17 cellular contexts compared by ENCODE assay signal in genomic region chr6:1385129-1386042, GRCh38. TPM values are rescaled to one million over a fixed set of nuclear protein-coding genes. Genes with fewer than 3 reads are reported as not detected.
DNase-seq lines count a peak whose midpoint lies in the region; ATAC-seq and TF ChIP-seq lines count a peak whose summit lies in the region.
"Had no signal": no experiment of that assay in that cellular context is flagged by ENCODE, and none has a peak within 500 bp of the region (broad histone marks: within the 10 kb centered on the region; RNA-seq: fewer than 3 reads in every experiment).

No MANE protein-coding gene starts in this region.

- no peak for TF ChIP-seq POLR2A in sigmoid colon (IDR thresholded peaks at IDR 0.05)

- no peaks in the 10 kb centered on the region for H3K36me3 Mint-ChIP-seq in activated CD4-positive, alpha-beta T cell treated with anti-CD3 and anti-CD28 coated beads, Interleukin-2, amount 10 ng/mL, durations not matched to agents 24 days and 14 days (ENCODE audit: low read depth)
- no peaks in the 10 kb centered on the region for H3K36me3 Mint-ChIP-seq in activated T-helper 17 cell treated with anti-CD3 and anti-CD28 coated beads, Interleukin-2, amount 50 U/mL, for 72 hours (ENCODE audit: low read depth)
- H3K36me3 Mint-ChIP-seq in Caco-2 (ENCODE audit: insufficient read depth, unreplicated experiment) = no peaks in the 10 kb centered on the region
- H3K36me3 Mint-ChIP-seq: CD8-positive, alpha-beta memory T cell; T-cell had no signal

- H3K27me3 ChIP-seq in sigmoid colon (peaks cover 29 to 90% (median 50%) of the 10 kb centered on the region in 3 donors), Caco-2 (replicated peaks; ENCODE audit: control insufficient read depth, insufficient read depth, low read length) (0 out of 2 replicates have a peak, but pooled peaks cover 1% of the 10 kb centered on the region)

- H3K4me1 Mint-ChIP-seq in activated CD4-positive, alpha-beta T cell treated with anti-CD3 and anti-CD28 coated beads, Interleukin-2, amount 10 ng/mL, durations not matched to agents 24 days and 14 days = peaks cover 22% of the 10 kb centered on the region
- peaks cover 15% of the 10 kb centered on the region for H3K4me1 Mint-ChIP-seq in activated T-helper 17 cell treated with anti-CD3 and anti-CD28 coated beads, Interleukin-2, amount 50 U/mL, for 72 hours
- no peaks in the 10 kb centered on the region for H3K4me1 Mint-ChIP-seq in Caco-2 (ENCODE audit: low read depth, unreplicated experiment)

- CTCF ChIA-PET in Caco-2 (lab: Charles Lee) = interaction anchor here (1.2 kb wide), 1 partner anchor 12 kb away, joined by 5 read pairs; no protein-coding TSS in a partner anchor

- H3K9me3 ChIP-seq in sigmoid colon = no peaks in the 10 kb centered on the region
- no peaks in the 10 kb centered on the region for H3K9me3 ChIP-seq in Caco-2
- H3K9me3 ChIP-seq: ascending aorta had no signal

- peak overlapping the region in 3 of 4 donors; percentile 21 to 32 (median 30) for H3K4me3 ChIP-seq in sigmoid colon
- H3K4me3 ChIP-seq in Caco-2 (ENCODE audit: low read depth, low read length) = no peak overlapping the region
- H3K4me3 ChIP-seq: ascending aorta had no signal

- intact Hi-C loops in activated CD4-positive, alpha-beta T cell treated with anti-CD3 and anti-CD28 coated beads, Interleukin-2, amount 10 ng/mL, durations not matched to agents 24 days and 14 days (cut with micrococcal nuclease) = loop anchor here (2.0 to 10.0 kb wide), 2 partner anchors 71 to 1839 kb away; partner anchors contain the start of gene TUBB2B
- intact Hi-C loops in sigmoid colon (cut with DNase I) = loop anchor here (5.0 to 10.0 kb wide), 4 partner anchors 673 to 1051 kb away; partner anchors contain the start of gene EXOC2
- intact Hi-C loops in Caco-2 (cut with micrococcal nuclease; ENCODE audit: unreplicated experiment) = no loop called here

- TF ChIP-seq CTCF in sigmoid colon (IDR thresholded peaks at IDR 0.05) = no peak
- no peak for TF ChIP-seq CTCF in Caco-2 (IDR thresholded peaks at IDR 0.05; ENCODE audit: insufficient read depth in 1 of 2, low read depth in 1 of 2, low read length in 1 of 2, severe bottlenecking in 1 of 2, unreplicated experiment in 1 of 2)

- POLR2A ChIA-PET in Caco-2 (lab: Charles Lee) = no interaction called here

- no peak for DNase-seq in activated CD4-positive, alpha-beta T cell treated with anti-CD3 and anti-CD28 coated beads, Interleukin-2, amount 10 ng/mL, durations not matched to agents 24 days and 14 days
- no peak for DNase-seq in activated CD4-positive, alpha-beta T cell treated with anti-CD3 and anti-CD28 coated beads, Interleukin-2, amount 50 U/mL, for 4 hours
- DNase-seq in islet precursor cell = peak; percentile 53
- DNase-seq in sigmoid colon = no peak
- no peak for DNase-seq in dermis blood vessel endothelial cell
- DNase-seq in NCI-H2081 treated with DMSO at 0.1 percent for 48 hours (lab: John Stamatoyannopoulos, UW) = no peak
- no peak for DNase-seq in Caco-2
- DNase-seq: activated CD4-positive, alpha-beta T cell treated with anti-CD3 and anti-CD28 coated beads for 1 hour; CD8-positive, alpha-beta memory T cell; NCI-H1930; stimulated activated CD4-positive, alpha-beta T cell treated with anti-CD3 and anti-CD28 coated beads, Interleukin-2, amount 100 ng/mL, for 24 hours; T-cell had no signal

- H3K4me3 Mint-ChIP-seq in activated CD4-positive, alpha-beta T cell treated with anti-CD3 and anti-CD28 coated beads, Interleukin-2, amount 10 ng/mL, durations not matched to agents 24 days and 14 days = no peak overlapping the region
- peak overlapping the region; percentile 26 for H3K4me3 Mint-ChIP-seq in activated T-helper 17 cell treated with anti-CD3 and anti-CD28 coated beads, Interleukin-2, amount 50 U/mL, for 72 hours
- H3K4me3 Mint-ChIP-seq in Caco-2 (ENCODE audit: unreplicated experiment) = no peak overlapping the region

- no peak for TF ChIP-seq EP300 in sigmoid colon (IDR thresholded peaks at IDR 0.05)

- H3K27ac Mint-ChIP-seq in activated CD4-positive, alpha-beta T cell treated with anti-CD3 and anti-CD28 coated beads, Interleukin-2, amount 10 ng/mL, durations not matched to agents 24 days and 14 days = peak overlapping the region; percentile 65
- H3K27ac Mint-ChIP-seq in activated T-helper 17 cell treated with anti-CD3 and anti-CD28 coated beads, Interleukin-2, amount 50 U/mL, for 72 hours = no peak overlapping the region
- H3K27ac Mint-ChIP-seq in Caco-2 (ENCODE audit: unreplicated experiment) = no peak overlapping the region
- H3K27ac Mint-ChIP-seq: T-cell had no signal

- no peaks in the 10 kb centered on the region for H3K9me3 Mint-ChIP-seq in activated CD4-positive, alpha-beta T cell treated with anti-CD3 and anti-CD28 coated beads, Interleukin-2, amount 10 ng/mL, durations not matched to agents 24 days and 14 days
- H3K9me3 Mint-ChIP-seq in activated T-helper 17 cell treated with anti-CD3 and anti-CD28 coated beads, Interleukin-2, amount 50 U/mL, for 72 hours = no peaks in the 10 kb centered on the region
- no peaks in the 10 kb centered on the region for H3K9me3 Mint-ChIP-seq in Caco-2 (ENCODE audit: unreplicated experiment)
- H3K9me3 Mint-ChIP-seq: T-cell had no signal

- H3K27ac ChIP-seq in sigmoid colon = peak overlapping the region; percentile 84 to 96 (median 89)
- H3K27ac ChIP-seq: ascending aorta had no signal

- ATAC-seq in activated T-helper 17 cell treated with anti-CD3 and anti-CD28 coated beads, Interleukin-2, amount 50 U/mL, for 72 hours (replicated peaks) = no peak
- ATAC-seq: T-cell had no signal

- H3K36me3 ChIP-seq in sigmoid colon (no peaks in the 10 kb centered on the region), Caco-2 (ENCODE audit: control insufficient read depth, insufficient read depth, low read length) (no peaks in the 10 kb centered on the region)
- H3K36me3 ChIP-seq: ascending aorta had no signal

- H3K4me1 ChIP-seq in sigmoid colon = peaks cover 0 to 50% (median 47%) of the 10 kb centered on the region in 4 donors
- peaks cover 6% of the 10 kb centered on the region for H3K4me1 ChIP-seq in Caco-2

- H3K27me3 Mint-ChIP-seq in activated CD4-positive, alpha-beta T cell treated with anti-CD3 and anti-CD28 coated beads, Interleukin-2, amount 10 ng/mL, durations not matched to agents 24 days and 14 days = peaks cover 72% of the 10 kb centered on the region
- peaks cover 55% of the 10 kb centered on the region for H3K27me3 Mint-ChIP-seq in activated T-helper 17 cell treated with anti-CD3 and anti-CD28 coated beads, Interleukin-2, amount 50 U/mL, for 72 hours
- peaks cover 15% of the 10 kb centered on the region for H3K27me3 Mint-ChIP-seq in Caco-2 (ENCODE audit: insufficient read depth, unreplicated experiment)

- WGBS in sigmoid colon, 2 donors = 12 to 20% methylated on average over 39 of the region's 39 CpGs

- BruUV-seq in Caco-2 (replicated peaks; lab: Mats Ljungman, UMichigan) = no TSS peak

RNA-seq across cellular contexts. Expression of gene FOXF2, which starts 4.0 kb away (rescaled TPM):
- total RNA-seq in activated CD4-positive, alpha-beta T cell treated with anti-CD3 and anti-CD28 coated beads, Interleukin-2, amount 10 ng/mL, durations not matched to agents 24 days and 14 days = not detected in 2 replicates
- total RNA-seq in activated T-helper 17 cell treated with anti-CD3 and anti-CD28 coated beads, Interleukin-2, amount 50 U/mL, for 72 hours = not detected
- total RNA-seq in sigmoid colon = 10 to 100 TPM; 18.2 to 37.8 (median 27.3) TPM
- polyA plus RNA-seq in sigmoid colon = 1 to 10 TPM; 3.5 to 6.7 (median 4.8) TPM
- total RNA-seq in dermis blood vessel endothelial cell = not detected in 2 replicates
- 0.79 and 0.88 TPM in 2 replicates for total RNA-seq in Caco-2 (2022)
- total RNA-seq: CD8-positive, alpha-beta memory T cell; G401; HT-29; myocyte; T-cell had no signal
- polyA plus RNA-seq: CD8-positive, alpha-beta memory T cell had no signal

Comparison
In these comparisons a context has a peak if more than half of its experiments do, and no peak if none do; other contexts are left out.
1. RNA of gene FOXF2, which starts 4.0 kb away (total RNA-seq): 18.2 to 37.8 TPM in sigmoid colon; 0.79 to 0.88 TPM in Caco-2, not detected in activated CD4-positive, alpha-beta T cell treated with anti-CD3 and anti-CD28 coated beads, Interleukin-2, amount 10 ng/mL, durations not matched to agents 24 days and 14 days, not detected in activated T-helper 17 cell treated with anti-CD3 and anti-CD28 coated beads, Interleukin-2, amount 50 U/mL, for 72 hours and not detected in dermis blood vessel endothelial cell; every median in the first group is over 10 times any median in the second.